20 cellular contexts compared by ENCODE assay signal in genomic region chr21:40852563-40852962, GRCh38. TPM values are rescaled to one million over a fixed set of nuclear protein-coding genes. Genes with fewer than 3 reads are reported as not detected.
"Had no signal": no experiment of that assay in that cellular context is flagged by ENCODE, and none has a peak within 500 bp of the region (broad histone marks: within the 10 kb centered on the region; RNA-seq: fewer than 3 reads in every experiment).

No MANE protein-coding gene starts in this region.

- H3K9me3 ChIP-seq: tibial nerve, vagina had no signal

- H3K4me3 ChIP-seq: tibial nerve, vagina had no signal

- FAIRE-seq: colon, endometrium, kidney had no signal

- H3K36me3 ChIP-seq: tibial nerve, vagina had no signal

- ATAC-seq: activated CD4-positive, alpha-beta T cell treated with anti-CD3 and anti-CD28 coated beads for 36 hours; left ventricle myocardium superior; stimulated activated naive B cell treated with anti-CD40 and anti-IgM and Interleukin-4, amounts not matched to agents 10 μg/mL and 1 μg/mL and 100 μg/mL, for 72 hours had no signal

- H3K4me1 ChIP-seq: tibial nerve, vagina had no signal

- H3K27me3 ChIP-seq: tibial nerve, vagina had no signal

- H3K27ac ChIP-seq: tibial nerve, vagina had no signal

- DNase-seq: activated CD4-positive, alpha-beta memory T cell treated with anti-CD3 and anti-CD28 coated beads, Interleukin-2, amount 10 ng/mL, durations not matched to agents 7 days and 5 days; activated CD4-positive, alpha-beta T cell treated with anti-CD3 and anti-CD28 coated beads for 36 hours; activated gamma-delta T cell treated with Interleukin-2 at 50 U/mL for 16 hours; activated T-cell treated with anti-CD3 and anti-CD28 coated beads, Interleukin-2, amount 50 U/mL, for 24 hours; amniotic stem cell; caudate nucleus; kidney; left ventricle myocardium superior; mesenchymal stem cell; nucleus accumbens; posterior cingulate gyrus; stimulated activated CD4-positive, alpha-beta T cell treated with anti-CD3 and anti-CD28 coated beads, Interleukin-15, amount 100 ng/mL, for 24 hours; stimulated activated CD4-positive, alpha-beta T cell treated with anti-CD3 and anti-CD28 coated beads, Interleukin-4, amount 100 ng/mL, for 1 hour; stimulated activated naive B cell treated with anti-CD40 and anti-IgM and Interleukin-4, amounts not matched to agents 10 μg/mL and 1 μg/mL and 100 μg/mL, for 72 hours; T-helper 9 cell had no signal

RNA-seq across cellular contexts. Expression of gene DSCAM, which starts 5.6 kb away (rescaled TPM):
- total RNA-seq: activated CD4-positive, alpha-beta memory T cell treated with anti-CD3 and anti-CD28 coated beads, Interleukin-2, amount 10 ng/mL, durations not matched to agents 7 days and 5 days; activated CD4-positive, alpha-beta T cell treated with anti-CD3 and anti-CD28 coated beads for 36 hours; kidney; left ventricle myocardium superior; natural killer cell treated with Interleukin-12 subunit alpha and Interleukin-12 subunit beta and Interleukin-15 and Interleukin-18, amount 100 ng/mL, for 72 hours; vagina had no signal
